ENCODE assay signal across 35 cellular contexts in the genomic region with DNA sequence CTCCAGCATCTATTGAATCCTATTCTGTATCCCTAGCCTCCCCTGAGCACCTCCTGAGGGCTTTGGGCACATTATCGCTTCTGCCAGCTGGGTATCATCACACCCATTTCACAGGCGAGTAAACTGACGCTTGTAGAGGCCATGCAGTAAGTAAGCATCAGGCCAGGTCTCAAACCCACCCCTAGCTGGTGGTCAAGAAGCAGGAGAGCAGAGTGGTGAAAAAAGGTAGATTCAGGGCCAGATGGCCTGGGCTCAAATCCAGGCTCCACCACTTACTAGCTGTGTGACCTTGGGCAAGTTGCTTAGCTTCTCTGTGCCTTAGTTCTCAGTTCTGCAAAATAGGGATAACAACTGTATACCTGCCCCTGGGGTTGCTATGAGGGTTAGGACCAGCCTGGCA. TPM values are rescaled to one million over a fixed set of nuclear protein-coding genes. Genes with fewer than 3 reads are reported as not detected.
"Had no signal": no experiment of that assay in that cellular context is flagged by ENCODE, and none has a peak within 500 bp of the region (broad histone marks: within the 10 kb centered on the region; RNA-seq: fewer than 3 reads in every experiment).

No MANE protein-coding gene starts in this region.

- H3K4me1 ChIP-seq: adrenal gland, body of pancreas, breast epithelium had no signal

- H3K27me3 ChIP-seq: body of pancreas, brain microvascular endothelial cell had no signal

- FAIRE-seq: astrocyte, TTC549 had no signal

- H3K4me3 ChIP-seq: adrenal gland, body of pancreas, breast epithelium had no signal

- DNase-seq: activated B cell treated with CpG ODN at 0.5 μM for 24 hours; activated CD4-positive, alpha-beta memory T cell treated with anti-CD3 and anti-CD28 coated beads for 36 hours; activated CD4-positive, alpha-beta T cell treated with anti-CD3 and anti-CD28 coated beads for 4 hours; activated CD4-positive, alpha-beta T cell treated with anti-CD3 and anti-CD28 coated beads, Interleukin-2, amount 10 ng/mL, durations not matched to agents 24 days and 14 days; activated CD4-positive, alpha-beta T cell treated with anti-CD3 and anti-CD28 coated beads, Interleukin-2, amount 50 U/mL, for 1 hour; activated CD4-positive, alpha-beta T cell treated with anti-CD3 and anti-CD28 coated beads, Interleukin-2, amount 50 U/mL, for 4 hours; activated CD4-positive, CD25-positive, alpha-beta regulatory T cell treated with anti-CD3 and anti-CD28 coated beads, Interleukin-2, amount 50 U/mL, for 72 hours; activated CD8-positive, alpha-beta memory T cell treated with anti-CD3 and anti-CD28 coated beads, Interleukin-2, amount 50 U/mL, for 4 hours; activated CD8-positive, alpha-beta T cell treated with anti-CD3 and anti-CD28 coated beads for 36 hours; activated effector memory CD4-positive, alpha-beta T cell treated with anti-CD3 and anti-CD28 coated beads, Interleukin-2, amount 50 U/mL, for 16 hours; activated gamma-delta T cell treated with Interleukin-2 at 50 U/mL for 16 hours; activated naive CD4-positive, alpha-beta T cell; activated naive CD4-positive, alpha-beta T cell treated with anti-CD3 and anti-CD28 coated beads for 36 hours; activated naive CD4-positive, alpha-beta T cell treated with anti-CD3 and anti-CD28 coated beads, Interleukin-2, amount 50 U/mL, for 16 hours; activated naive CD8-positive, alpha-beta T cell treated with anti-CD3 and anti-CD28 coated beads for 36 hours; activated T-cell treated with anti-CD3 and anti-CD28 coated beads for 4 hours; activated T-cell treated with anti-CD3 and anti-CD28 coated beads, Interleukin-2, amount 50 U/mL, for 1 hour; activated T-cell treated with anti-CD3 and anti-CD28 coated beads, Interleukin-2, amount 50 U/mL, for 4 hours; activated T-cell treated with anti-CD3 and anti-CD28 coated beads, Interleukin-2, amount 50 U/mL, for 72 hours; adrenal gland; amniotic stem cell; aorta; body of pancreas; brain microvascular endothelial cell; central memory CD4-positive, alpha-beta T cell; T-helper 2 cell; T-helper 9 cell had no signal

- H3K27ac ChIP-seq: adrenal gland, body of pancreas, brain microvascular endothelial cell, breast epithelium, VCaP had no signal

- H3K9me3 ChIP-seq: adrenal gland, body of pancreas, breast epithelium had no signal

- H3K36me3 ChIP-seq: adrenal gland, brain microvascular endothelial cell, breast epithelium had no signal

- ATAC-seq: activated CD8-positive, alpha-beta T cell treated with anti-CD3 and anti-CD28 coated beads for 36 hours; activated naive CD4-positive, alpha-beta T cell treated with anti-CD3 and anti-CD28 coated beads, Interleukin-2, amount 50 U/mL, for 72 hours; activated T-cell treated with anti-CD3 and anti-CD28 coated beads, Interleukin-2, amount 50 U/mL, for 4 hours; activated T-cell treated with anti-CD3 and anti-CD28 coated beads, Interleukin-2, amount 50 U/mL, for 72 hours; activated T-helper 17 cell treated with anti-CD3 and anti-CD28 coated beads, Interleukin-2, amount 50 U/mL, for 72 hours; body of pancreas had no signal

RNA-seq across cellular contexts. Expression of gene GRM4, which starts 19.9 kb away (rescaled TPM):
- total RNA-seq: activated B cell treated with CpG ODN at 0.5 μM for 24 hours; activated CD4-positive, alpha-beta T cell treated with anti-CD3 and anti-CD28 coated beads, Interleukin-2, amount 10 ng/mL, durations not matched to agents 24 days and 14 days; activated T-helper 1 cell treated with anti-CD3 and anti-CD28 coated beads, Interleukin-12 subunit alpha, Interleukin-12 subunit beta, Interleukin-2, Interleukin-4 antibody, amounts not matched to agents 30 ng/mL and 10 ng/mL and 1 ng/mL, durations not matched to agents 14 hours and 24 hours and 36 hours; activated T-helper 17 cell treated with anti-CD3 and anti-CD28 coated beads, Interleukin-2, amount 50 U/mL, for 72 hours; adrenal gland; aorta; breast epithelium; cardiac septum had no signal
- polyA plus RNA-seq: adrenal gland, aorta had no signal
